8 cellular contexts compared by ENCODE assay signal in genomic region chr4:163167333-163167626, GRCh38. TPM values are rescaled to one million over a fixed set of nuclear protein-coding genes. Genes with fewer than 3 reads are reported as not detected.
DNase-seq lines count a peak whose midpoint lies in the region; ATAC-seq and TF ChIP-seq lines count a peak whose summit lies in the region.

No MANE protein-coding gene starts in this region.

- peak overlapping the region; percentile 45 for H4K91ac ChIP-seq in trophoblast cell (ENCODE audit: low read depth, low read length)

- H3K4me3 ChIP-seq in DOHH2 (ENCODE audit: low read length) (peak overlapping the region; percentile 83), esophagus squamous epithelium (peak overlapping the region; percentile 77 to 97 (median 86)), trophoblast cell (ENCODE audit: low read depth, low read length) (peak overlapping the region; percentile 84)

- H4K12ac ChIP-seq in trophoblast cell (ENCODE audit: low read depth, low read length): peak overlapping the region; percentile 49

- peak overlapping the region; percentile 42; the same call in 1 of the 2 replicates for H3K27ac ChIP-seq in DOHH2 (ENCODE audit: low read depth, low read length)
- H3K27ac ChIP-seq in esophagus squamous epithelium: peak overlapping the region; percentile 87 to 93 (median 91)
- no peak overlapping the region for H3K27ac ChIP-seq in trophoblast cell (ENCODE audit: low read depth, low read length)

- TF ChIP-seq POLR2A in esophagus squamous epithelium (IDR thresholded peaks at IDR 0.05): no peak

- H3K9me3 ChIP-seq in DOHH2 (ENCODE audit: control insufficient read depth, insufficient read depth, low read length) (no peaks in the 10 kb centered on the region), esophagus squamous epithelium (no peaks in the 10 kb centered on the region), trophoblast cell (ENCODE audit: insufficient read depth, low read depth, low read length) (no peaks in the 10 kb centered on the region)

- peaks cover 3% of the 10 kb centered on the region; the same call in 1 of the 2 replicates for H4K20me1 ChIP-seq in DOHH2 (ENCODE audit: control insufficient read depth, insufficient read depth, low read depth, low read length)

- DNase-seq in RKO (ENCODE audit: low spot score) (peak; percentile 28), esophagus squamous epithelium (lab: John Stamatoyannopoulos, UW) (no peak), trophoblast cell (no peak), GOT3 (lab: John Stamatoyannopoulos, UW) (no peak)
- no peak for DNase-seq in activated CD8-positive, alpha-beta memory T cell treated with anti-CD3 and anti-CD28 coated beads for 24 hours

- H3K9ac ChIP-seq in trophoblast cell (ENCODE audit: low read length): peak overlapping the region; percentile 28

- H3K4ac ChIP-seq in trophoblast cell (ENCODE audit: low read depth, low read length): no peak overlapping the region

- no peak overlapping the region for H2BK5ac ChIP-seq in trophoblast cell (ENCODE audit: low read depth, low read length, poor library complexity)

- no peaks in the 10 kb centered on the region for H3K9me2 ChIP-seq in DOHH2 (replicated peaks; ENCODE audit: control insufficient read depth, low read length)

- no peak overlapping the region for H3K18ac ChIP-seq in trophoblast cell (ENCODE audit: low read length)

- peak overlapping the region; percentile 8 for H2AFZ ChIP-seq in trophoblast cell (ENCODE audit: insufficient read depth, low read length, poor library complexity)

- no peak overlapping the region for H3K23ac ChIP-seq in trophoblast cell (ENCODE audit: low read length)

- H3K79me1 ChIP-seq in trophoblast cell (ENCODE audit: low read length): peaks cover 3% of the 10 kb centered on the region

- H2AK5ac ChIP-seq in trophoblast cell (ENCODE audit: low read length): no peak overlapping the region

- H3K27me3 ChIP-seq in DOHH2 (ENCODE audit: control insufficient read depth, low read length): 0 out of 2 replicates have a peak, but pooled peaks cover 3% of the 10 kb centered on the region
- H3K27me3 ChIP-seq in esophagus squamous epithelium: no peaks in the 10 kb centered on the region
- no peaks in the 10 kb centered on the region for H3K27me3 ChIP-seq in trophoblast cell (ENCODE audit: insufficient read depth, low read length)

- TF ChIP-seq CTCF in DOHH2 (IDR thresholded peaks at IDR 0.05; ENCODE audit: low read depth, low read length, poor library complexity, severe bottlenecking) (no peak), esophagus squamous epithelium (IDR thresholded peaks at IDR 0.05) (no peak)

- ATAC-seq in GM21381 (IDR thresholded peaks at IDR 0.05; ENCODE audit: unreplicated experiment) (no peak), GM18868 (IDR thresholded peaks at IDR 0.05; ENCODE audit: unreplicated experiment) (no peak)

- no peak overlapping the region for H2BK120ac ChIP-seq in trophoblast cell (ENCODE audit: insufficient read depth, low read length, poor library complexity)

- peaks cover 35% of the 10 kb centered on the region for H3K36me3 ChIP-seq in DOHH2 (ENCODE audit: control insufficient read depth, low read length)
- H3K36me3 ChIP-seq in esophagus squamous epithelium: peaks cover 0 to 16% (median 0%) of the 10 kb centered on the region in 3 donors
- H3K36me3 ChIP-seq in trophoblast cell (ENCODE audit: control insufficient read depth in 1 of 2, insufficient read depth in 2 of 2, low read length in 2 of 2): no peaks in the 10 kb centered on the region

- peak overlapping the region; percentile 88 for H3K4me2 ChIP-seq in DOHH2 (ENCODE audit: low read length)
- H3K4me2 ChIP-seq in trophoblast cell (ENCODE audit: low read length): peak overlapping the region; percentile 91

- intact Hi-C loops in esophagus squamous epithelium (cut with DNase I): no loop called here

- H3K79me2 ChIP-seq in DOHH2 (ENCODE audit: control insufficient read depth, low read length): peaks cover 50% of the 10 kb centered on the region
- H3K79me2 ChIP-seq in trophoblast cell (ENCODE audit: control insufficient read depth, insufficient read depth, low read length, poor library complexity): peaks cover 3% of the 10 kb centered on the region

- H3K4me1 ChIP-seq in DOHH2 (ENCODE audit: control insufficient read depth, low read length) (peaks cover 32% of the 10 kb centered on the region), esophagus squamous epithelium (peaks cover 0 to 38% (median 7%) of the 10 kb centered on the region in 3 donors), trophoblast cell (ENCODE audit: control insufficient read depth in 1 of 2, insufficient read depth in 2 of 2, low read length in 2 of 2) (peaks cover under 1 to 7% of the 10 kb centered on the region in 2 experiments)

- peak overlapping the region; percentile 45 for H4K8ac ChIP-seq in trophoblast cell (ENCODE audit: low read depth, low read length)

- H3F3A ChIP-seq in DOHH2 (ENCODE audit: control insufficient read depth, insufficient read depth): no peaks in the 10 kb centered on the region

- H2BK12ac ChIP-seq in trophoblast cell (ENCODE audit: low read length): no peak overlapping the region

- no peak overlapping the region for H3K14ac ChIP-seq in trophoblast cell (ENCODE audit: low read length)

- WGBS in esophagus squamous epithelium, 2 donors: 62 to 75% methylated on average over 5 of the region's 5 CpGs
- WGBS in trophoblast cell (ENCODE audit: extremely low coverage, insufficient coverage, insufficient read length): no CpG with 5 or more reads among the region's 5 CpGs

RNA-seq across cellular contexts. Expression of gene NAF1, which starts 0.6 kb away (rescaled TPM):
- total RNA-seq in esophagus squamous epithelium: 10 to 100 TPM in 3 of 4 donors, 1 to 10 TPM in 1; 9.2 to 23.7 (median 14.0) TPM
- polyA plus RNA-seq in trophoblast cell (2013): 10.8 and 11.7 TPM in 2 replicates
